In the genomic region with DNA sequence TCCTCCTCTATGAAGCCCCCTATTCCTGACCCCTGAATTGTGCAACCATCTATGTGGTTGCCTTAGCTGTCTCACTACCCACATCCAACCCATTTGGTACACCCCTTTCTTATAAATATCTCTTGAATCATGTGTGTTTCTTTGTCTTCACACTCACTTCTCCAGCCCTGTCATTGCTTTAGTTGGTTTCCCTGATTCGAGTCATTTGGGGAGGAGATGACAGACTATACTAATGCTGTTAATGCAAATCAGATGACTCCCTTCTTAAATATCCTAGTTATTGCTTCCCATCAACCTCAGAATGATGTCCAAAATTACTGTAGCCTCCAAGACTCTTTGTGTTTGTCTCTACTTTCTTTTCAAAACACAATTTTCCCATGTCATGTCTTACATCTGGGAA, we compare ENCODE assay signal across 15 cellular contexts. TPM values are rescaled to one million over a fixed set of nuclear protein-coding genes. Genes with fewer than 3 reads are reported as not detected.
DNase-seq lines count a peak whose midpoint lies in the region; ATAC-seq and TF ChIP-seq lines count a peak whose summit lies in the region.
"Had no signal": no experiment of that assay in that cellular context is flagged by ENCODE, and none has a peak within 500 bp of the region (broad histone marks: within the 10 kb centered on the region; RNA-seq: fewer than 3 reads in every experiment).

No MANE protein-coding gene starts in this region.

- DNase-seq in activated naive CD8-positive, alpha-beta T cell treated with anti-CD3 and anti-CD28 coated beads, Interleukin-2, amount 50 U/mL, for 24 hours: no peak
- DNase-seq in activated naive CD8-positive, alpha-beta T cell treated with anti-CD3 and anti-CD28 coated beads for 36 hours: no peak
- DNase-seq in endodermal cell: peak; percentile 1
- DNase-seq in smooth muscle cell (lab: John Stamatoyannopoulos, UW; ENCODE audit: unreplicated experiment): no peak
- DNase-seq in stimulated activated naive CD8-positive, alpha-beta T cell treated with anti-CD3 and anti-CD28 coated beads, Interleukin-15, amount 100 ng/mL, for 72 hours: no peak
- no peak for DNase-seq in GM23338 (ENCODE audit: low spot score)
- DNase-seq: CD4-positive, CD25-positive, alpha-beta regulatory T cell; GM23248; H7 had no signal

- H3K9me3 ChIP-seq in endodermal cell (ENCODE audit: control insufficient read depth, low read length) (no peaks in the 10 kb centered on the region), smooth muscle cell (replicated peaks; ENCODE audit: low read depth) (no peaks in the 10 kb centered on the region)
- H3K9me3 ChIP-seq: A549 had no signal

- peaks cover 24% of the 10 kb centered on the region for H3K9me3 Mint-ChIP-seq in activated naive CD8-positive, alpha-beta T cell treated with anti-CD3 and anti-CD28 coated beads, Interleukin-2, amount 50 U/mL, for 24 hours
- H3K9me3 Mint-ChIP-seq in activated naive CD8-positive, alpha-beta T cell treated with anti-CD3 and anti-CD28 coated beads for 36 hours: peaks cover 8% of the 10 kb centered on the region
- peaks cover 15% of the 10 kb centered on the region for H3K9me3 Mint-ChIP-seq in endodermal cell
- peaks cover 10 to 18% of the 10 kb centered on the region in 2 donors for H3K9me3 Mint-ChIP-seq in stimulated activated naive CD8-positive, alpha-beta T cell treated with anti-CD3 and anti-CD28 coated beads, Interleukin-15, amount 100 ng/mL, for 72 hours
- H3K9me3 Mint-ChIP-seq in GM23338: peaks cover 17% of the 10 kb centered on the region

- no peaks in the 10 kb centered on the region for H3F3A ChIP-seq in smooth muscle cell (ENCODE audit: low read depth)
- no peaks in the 10 kb centered on the region for H3F3A ChIP-seq in GM23338 (replicated peaks; ENCODE audit: low read depth)

- H3K4me1 ChIP-seq in endodermal cell (ENCODE audit: control insufficient read depth, insufficient read depth, low read length): no peaks in the 10 kb centered on the region
- peaks cover 11% of the 10 kb centered on the region for H3K4me1 ChIP-seq in smooth muscle cell (ENCODE audit: low read depth)
- H3K4me1 ChIP-seq in GM23338 (ENCODE audit: insufficient read depth): peaks cover 5% of the 10 kb centered on the region; the same call in 1 of the 2 replicates
- H3K4me1 ChIP-seq: A549 had no signal

- no peak overlapping the region for H3K4me3 Mint-ChIP-seq in activated naive CD8-positive, alpha-beta T cell treated with anti-CD3 and anti-CD28 coated beads, Interleukin-2, amount 50 U/mL, for 24 hours
- no peak overlapping the region for H3K4me3 Mint-ChIP-seq in activated naive CD8-positive, alpha-beta T cell treated with anti-CD3 and anti-CD28 coated beads for 36 hours
- no peak overlapping the region for H3K4me3 Mint-ChIP-seq in endodermal cell
- no peak overlapping the region for H3K4me3 Mint-ChIP-seq in stimulated activated naive CD8-positive, alpha-beta T cell treated with anti-CD3 and anti-CD28 coated beads, Interleukin-15, amount 100 ng/mL, for 72 hours
- no peak overlapping the region for H3K4me3 Mint-ChIP-seq in GM23338
- H3K4me3 Mint-ChIP-seq: CD4-positive, CD25-positive, alpha-beta regulatory T cell; IgD-negative memory B cell had no signal

- no peaks in the 10 kb centered on the region for H4K20me1 ChIP-seq in smooth muscle cell (ENCODE audit: low read depth)
- no peaks in the 10 kb centered on the region for H4K20me1 ChIP-seq in GM23338 (replicated peaks; ENCODE audit: insufficient read depth)

- peaks cover 8% of the 10 kb centered on the region for H3K27me3 Mint-ChIP-seq in activated naive CD8-positive, alpha-beta T cell treated with anti-CD3 and anti-CD28 coated beads, Interleukin-2, amount 50 U/mL, for 24 hours
- peaks cover 4% of the 10 kb centered on the region for H3K27me3 Mint-ChIP-seq in activated naive CD8-positive, alpha-beta T cell treated with anti-CD3 and anti-CD28 coated beads for 36 hours
- H3K27me3 Mint-ChIP-seq in endodermal cell (ENCODE audit: insufficient read depth) (no peaks in the 10 kb centered on the region), GM23338 (ENCODE audit: insufficient read depth, low read depth, poor library complexity) (peaks cover 2% of the 10 kb centered on the region)
- peaks cover 7% of the 10 kb centered on the region for H3K27me3 Mint-ChIP-seq in stimulated activated naive CD8-positive, alpha-beta T cell treated with anti-CD3 and anti-CD28 coated beads, Interleukin-15, amount 100 ng/mL, for 72 hours

- ATAC-seq in activated naive CD8-positive, alpha-beta T cell treated with anti-CD3 and anti-CD28 coated beads, Interleukin-2, amount 50 U/mL, for 24 hours: peak; percentile 58
- ATAC-seq in stimulated activated naive CD8-positive, alpha-beta T cell treated with anti-CD3 and anti-CD28 coated beads, Interleukin-15, amount 100 ng/mL, for 72 hours: peak; percentile 46
- ATAC-seq in GM23338 (no peak), GM18498 (IDR thresholded peaks at IDR 0.05; ENCODE audit: unreplicated experiment) (no peak)
- ATAC-seq: A549 had no signal

- H3K36me3 ChIP-seq in endodermal cell (ENCODE audit: control insufficient read depth, insufficient read depth, low read length) (no peaks in the 10 kb centered on the region), smooth muscle cell (ENCODE audit: low read depth) (no peaks in the 10 kb centered on the region), GM23338 (ENCODE audit: insufficient read depth) (no peaks in the 10 kb centered on the region)

- H3K4me3 ChIP-seq in endodermal cell (ENCODE audit: low read length): no peak overlapping the region
- no peak overlapping the region for H3K4me3 ChIP-seq in smooth muscle cell
- no peak overlapping the region for H3K4me3 ChIP-seq in GM23338
- H3K4me3 ChIP-seq: A549, GM23248 had no signal

- no peaks in the 10 kb centered on the region for H3K27me3 ChIP-seq in endodermal cell (ENCODE audit: control insufficient read depth, insufficient read depth, low read length, poor library complexity, severe bottlenecking)
- H3K27me3 ChIP-seq in smooth muscle cell (ENCODE audit: low read depth): no peaks in the 10 kb centered on the region
- no peaks in the 10 kb centered on the region for H3K27me3 ChIP-seq in GM23338 (ENCODE audit: insufficient read depth)

- H3K9me2 ChIP-seq in GM23338 (ENCODE audit: insufficient read depth): peaks cover 19% of the 10 kb centered on the region

- H3K27ac Mint-ChIP-seq in activated naive CD8-positive, alpha-beta T cell treated with anti-CD3 and anti-CD28 coated beads, Interleukin-2, amount 50 U/mL, for 24 hours: no peak overlapping the region
- H3K27ac Mint-ChIP-seq in activated naive CD8-positive, alpha-beta T cell treated with anti-CD3 and anti-CD28 coated beads for 36 hours: no peak overlapping the region
- H3K27ac Mint-ChIP-seq in endodermal cell (no peak overlapping the region), GM23338 (no peak overlapping the region)
- no peak overlapping the region for H3K27ac Mint-ChIP-seq in stimulated activated naive CD8-positive, alpha-beta T cell treated with anti-CD3 and anti-CD28 coated beads, Interleukin-15, amount 100 ng/mL, for 72 hours
- H3K27ac Mint-ChIP-seq: CD4-positive, CD25-positive, alpha-beta regulatory T cell; IgD-negative memory B cell had no signal

- no peak overlapping the region for H3K27ac ChIP-seq in endodermal cell (ENCODE audit: low read depth, low read length)
- H3K27ac ChIP-seq in smooth muscle cell (ENCODE audit: low read depth): peak overlapping the region; percentile 13
- no peak overlapping the region for H3K27ac ChIP-seq in GM23338 (ENCODE audit: low read depth)
- H3K27ac ChIP-seq: A549, GM23248, HL-60 had no signal

- H3K9ac ChIP-seq in endodermal cell (ENCODE audit: extremely low read depth, low read length, poor library complexity, severe bottlenecking) (no peak overlapping the region), smooth muscle cell (ENCODE audit: low read depth) (no peak overlapping the region)
- H3K9ac ChIP-seq: GM23248 had no signal

- peaks cover 5% of the 10 kb centered on the region for H3K36me3 Mint-ChIP-seq in activated naive CD8-positive, alpha-beta T cell treated with anti-CD3 and anti-CD28 coated beads, Interleukin-2, amount 50 U/mL, for 24 hours (ENCODE audit: low read depth)
- H3K36me3 Mint-ChIP-seq in activated naive CD8-positive, alpha-beta T cell treated with anti-CD3 and anti-CD28 coated beads for 36 hours: peaks cover 3% of the 10 kb centered on the region
- H3K36me3 Mint-ChIP-seq in endodermal cell (ENCODE audit: low read depth) (peaks cover 3% of the 10 kb centered on the region), GM23338 (ENCODE audit: low read depth) (peaks cover 15% of the 10 kb centered on the region)
- H3K36me3 Mint-ChIP-seq: IgD-negative memory B cell had no signal

- TF ChIP-seq CTCF in endodermal cell (conservative IDR thresholded peaks at IDR 0.05) (no peak), smooth muscle cell (IDR thresholded peaks at IDR 0.05; ENCODE audit: borderline replicate concordance, insufficient read depth, poor library complexity, severe bottlenecking) (no peak), GM23338 (conservative IDR thresholded peaks at IDR 0.05; ENCODE audit: low read depth in 2 of 2) (no peak)

- H3K4me1 Mint-ChIP-seq in activated naive CD8-positive, alpha-beta T cell treated with anti-CD3 and anti-CD28 coated beads, Interleukin-2, amount 50 U/mL, for 24 hours: no peaks in the 10 kb centered on the region
- H3K4me1 Mint-ChIP-seq in activated naive CD8-positive, alpha-beta T cell treated with anti-CD3 and anti-CD28 coated beads for 36 hours: no peaks in the 10 kb centered on the region
- H3K4me1 Mint-ChIP-seq in endodermal cell (peaks cover 11% of the 10 kb centered on the region), GM23338 (peaks cover 6% of the 10 kb centered on the region)
- H3K4me1 Mint-ChIP-seq in stimulated activated naive CD8-positive, alpha-beta T cell treated with anti-CD3 and anti-CD28 coated beads, Interleukin-15, amount 100 ng/mL, for 72 hours: no peaks in the 10 kb centered on the region
- H3K4me1 Mint-ChIP-seq: CD4-positive, CD25-positive, alpha-beta regulatory T cell had no signal

- no peak overlapping the region for H2AFZ ChIP-seq in smooth muscle cell (ENCODE audit: low read depth)
- no peak overlapping the region for H2AFZ ChIP-seq in GM23338
- H2AFZ ChIP-seq: GM23248 had no signal

- H3K79me2 ChIP-seq in smooth muscle cell (ENCODE audit: low read depth): no peaks in the 10 kb centered on the region
- H3K79me2 ChIP-seq in GM23338 (replicated peaks; ENCODE audit: insufficient read depth): no peaks in the 10 kb centered on the region

- H3K4me2 ChIP-seq in smooth muscle cell (no peak overlapping the region), GM23338 (no peak overlapping the region)
- H3K4me2 ChIP-seq: A549 had no signal

- 92% methylated on average over 1 of the region's 1 CpG; no CpG with 5 or more reads in 1 of the 2 experiments for WGBS in endodermal cell (ENCODE audit: insufficient coverage in 1 of 2, insufficient read length in 1 of 2), 2 experiments
- WGBS in smooth muscle cell (ENCODE audit: low lambda C conversion rate): 51% methylated on average over 1 of the region's 1 CpG

RNA-seq across cellular contexts. Expression of a gene that starts 23.0 kb away (rescaled TPM):
- not detected for total RNA-seq in activated naive CD8-positive, alpha-beta T cell treated with anti-CD3 and anti-CD28 coated beads for 36 hours
- total RNA-seq in endodermal cell (under 1 TPM in 1 of 2 donors, not detected in 1; 0.44 TPM), smooth muscle cell (not detected in 2 replicates)
- not detected for polyA plus RNA-seq in endodermal cell (2013, experiment 1 of 2)
- not detected for polyA plus RNA-seq in endodermal cell (2013, experiment 2 of 2)
- polyA plus RNA-seq in smooth muscle cell (not detected in 2 replicates), GM23338 (2016; fragmentation: Nextera tagmentation; extraction: Ambion mirVana) (1.0 and 1.6 TPM in 2 replicates)
- total RNA-seq in GM23338 (2014; rRNA removed; shearing (Covaris generic)): 0.59 and 1.5 TPM in 2 replicates
- total RNA-seq: Daoy, GM23248 had no signal
- polyA plus RNA-seq: A549; BJ; CD4-positive, CD25-positive, alpha-beta regulatory T cell; GM23248; IgD-negative memory B cell had no signal

Comparison
In these comparisons a context has a peak if more than half of its experiments do, and no peak if none do; other contexts are left out.
1. ATAC-seq: peak in activated naive CD8-positive, alpha-beta T cell treated with anti-CD3 and anti-CD28 coated beads, Interleukin-2, amount 50 U/mL, for 24 hours (single experiment) and stimulated activated naive CD8-positive, alpha-beta T cell treated with anti-CD3 and anti-CD28 coated beads, Interleukin-15, amount 100 ng/mL, for 72 hours (single experiment); none in GM23338 (single experiment) and GM18498 (single experiment).